ENCODE assay signal across 8 cellular contexts in genomic region chr11:9315078-9315688, GRCh38. TPM values are rescaled to one million over a fixed set of nuclear protein-coding genes. Genes with fewer than 3 reads are reported as not detected.
DNase-seq lines count a peak whose midpoint lies in the region; ATAC-seq and TF ChIP-seq lines count a peak whose summit lies in the region.

No MANE protein-coding gene starts in this region.

- H3K36me3 ChIP-seq in CD8-positive, alpha-beta T cell (ENCODE audit: insufficient read depth, low read length) = no peaks in the 10 kb centered on the region
- H3K36me3 ChIP-seq in mesenchymal stem cell (ENCODE audit: control insufficient read depth in 1 of 2, insufficient read depth in 2 of 2, low read depth in 1 of 2, low read length in 2 of 2) = no peaks in the 10 kb centered on the region
- H3K36me3 ChIP-seq in uterus = no peaks in the 10 kb centered on the region

- H3K27ac ChIP-seq in CD8-positive, alpha-beta T cell (ENCODE audit: low read depth, low read length) = peak overlapping the region; percentile 97
- H3K27ac ChIP-seq in mesenchymal stem cell (ENCODE audit: low read length, poor library complexity, severe bottlenecking) (peak overlapping the region; percentile 89), uterus (peak overlapping the region; percentile 80 to 81)

- H2BK15ac ChIP-seq in mesenchymal stem cell (ENCODE audit: low read depth, poor library complexity, severe bottlenecking) = peak overlapping the region; percentile 77

- peak overlapping the region; percentile 86 for H2AK5ac ChIP-seq in mesenchymal stem cell (ENCODE audit: low read length, severe bottlenecking)

- H3K27me3 Mint-ChIP-seq in CD8-positive, alpha-beta T cell (ENCODE audit: low read depth) = peaks cover 2% of the 10 kb centered on the region
- peaks cover 17% of the 10 kb centered on the region for H3K27me3 Mint-ChIP-seq in brain

- CTCF ChIA-PET in CD8-positive, alpha-beta T cell (lab: Charles Lee) = interaction anchor here (0.6 to 1.1 kb wide), 4 partner anchors 9 to 191 kb away, joined by 3 to 4 read pairs (median 4); no protein-coding TSS in a partner anchor

- no peaks in the 10 kb centered on the region for H3K9me3 ChIP-seq in CD8-positive, alpha-beta T cell (ENCODE audit: low read length)
- H3K9me3 ChIP-seq in mesenchymal stem cell (ENCODE audit: control insufficient read depth, low read length) (no peaks in the 10 kb centered on the region), uterus (no peaks in the 10 kb centered on the region)

- peak overlapping the region; percentile 98 for H3K27ac Mint-ChIP-seq in CD8-positive, alpha-beta T cell
- peak overlapping the region; percentile 97 to 99 (median 98) for H3K27ac Mint-ChIP-seq in brain

- POLR2A ChIA-PET in CD8-positive, alpha-beta T cell (lab: Charles Lee) = interaction anchor here (0.6 to 5.1 kb wide), 5 partner anchors 34 to 258 kb away, joined by 3 to 50 read pairs (median 5); partner anchors contain the start of genes WEE1 and ZNF143

- H2BK120ac ChIP-seq in mesenchymal stem cell (ENCODE audit: low read depth, low read length) = peak overlapping the region; percentile 73

- peak overlapping the region; percentile 87 for H4K91ac ChIP-seq in mesenchymal stem cell (ENCODE audit: low read length)

- intact Hi-C loops in CD8-positive, alpha-beta T cell (cut with DNase I, micrococcal nuclease) = loop anchor here (1.0 to 10.0 kb wide), 8 partner anchors 34 to 630 kb away; partner anchors contain the start of genes AKIP1 (in 1 of the 2), RPL27A (in 1 of the 2), TRIM66 (in 1 of the 2) and WEE1 (in 1 of the 2)
- intact Hi-C loops in uterus (cut with DNase I; ENCODE audit: low total_unique reads) = no loop called here

- no peak overlapping the region for H3K23ac ChIP-seq in mesenchymal stem cell (ENCODE audit: low read length in 2 of 2)

- peak overlapping the region; percentile 99 for H3K4me3 ChIP-seq in CD8-positive, alpha-beta T cell (ENCODE audit: low read depth, low read length)
- peak overlapping the region; percentile 96 for H3K4me3 ChIP-seq in LNCaP clone FGC (ENCODE audit: low read depth, low read length)
- peak overlapping the region in 1 of 2 experiments; percentile 90 for H3K4me3 ChIP-seq in mesenchymal stem cell (ENCODE audit: insufficient read depth in 1 of 2, low read depth in 1 of 2, low read length in 2 of 2)
- H3K4me3 ChIP-seq in uterus = peak overlapping the region; percentile 94 to 96

- WGBS in mesenchymal stem cell = 76% methylated on average over 14 of the region's 16 CpGs

- peak overlapping the region; percentile 71 to 88 for H3K18ac ChIP-seq in mesenchymal stem cell (ENCODE audit: low read depth in 1 of 2, low read length in 2 of 2)

- peak overlapping the region; percentile 96 for H4K8ac ChIP-seq in mesenchymal stem cell (ENCODE audit: low read length)

- peaks cover 20% of the 10 kb centered on the region for H3K36me3 Mint-ChIP-seq in CD8-positive, alpha-beta T cell
- H3K36me3 Mint-ChIP-seq in brain = peaks cover 24% of the 10 kb centered on the region

- H2BK12ac ChIP-seq in mesenchymal stem cell (ENCODE audit: low read length in 2 of 2) = peak overlapping the region; percentile 38 to 70

- no peaks in the 10 kb centered on the region for H3K79me1 ChIP-seq in mesenchymal stem cell (replicated peaks; ENCODE audit: low read length, poor library complexity, severe bottlenecking)

- no peak for DNase-seq in CD8-positive, alpha-beta T cell
- DNase-seq in LNCaP clone FGC (ENCODE audit: low read depth) = no peak
- no peak for DNase-seq in mesenchymal stem cell
- peak in 1 of 2 donors; percentile 17 for DNase-seq in uterus
- DNase-seq in D341Med (ENCODE audit: low spot score) = no peak
- no peak for DNase-seq in NCI-H187 (lab: John Stamatoyannopoulos, UW)

- no peak for TF ChIP-seq CTCF in CD8-positive, alpha-beta T cell (IDR thresholded peaks at IDR 0.05)
- TF ChIP-seq CTCF in LNCaP clone FGC (IDR thresholded peaks at IDR 0.05; ENCODE audit: control insufficient read depth, extremely low read depth, insufficient read depth) = no peak
- no peak for TF ChIP-seq CTCF in brain (conservative IDR thresholded peaks at IDR 0.05)
- no peak for TF ChIP-seq CTCF in uterus (IDR thresholded peaks at IDR 0.05)

- H2BK5ac ChIP-seq in mesenchymal stem cell (ENCODE audit: low read depth, low read length, poor library complexity, severe bottlenecking) = peak overlapping the region; percentile 22

- TF ChIP-seq POLR2A in uterus (IDR thresholded peaks at IDR 0.05) = no peak

- peaks cover 35% of the 10 kb centered on the region for H3K4me1 Mint-ChIP-seq in CD8-positive, alpha-beta T cell (ENCODE audit: low read depth)
- peaks cover 65% of the 10 kb centered on the region for H3K4me1 Mint-ChIP-seq in brain

- peak overlapping the region; percentile 91 for H3K9ac ChIP-seq in mesenchymal stem cell (ENCODE audit: low read length)

- H3K4me2 ChIP-seq in mesenchymal stem cell (ENCODE audit: low read length, poor library complexity, severe bottlenecking) = peak overlapping the region; percentile 57

- H3K14ac ChIP-seq in mesenchymal stem cell (ENCODE audit: low read length in 2 of 2) = peak overlapping the region in 1 of 2 experiments; percentile 13

- H3K9me3 Mint-ChIP-seq in CD8-positive, alpha-beta T cell = no peaks in the 10 kb centered on the region
- peaks cover 0 to 9% (median 5%) of the 10 kb centered on the region in 5 experiments for H3K9me3 Mint-ChIP-seq in brain

- H3K4ac ChIP-seq in mesenchymal stem cell (ENCODE audit: low read depth in 1 of 2, low read length in 2 of 2) = peak overlapping the region; percentile 42 to 90

- peak overlapping the region; percentile 98 for H3K4me3 Mint-ChIP-seq in CD8-positive, alpha-beta T cell
- H3K4me3 Mint-ChIP-seq in brain = peak overlapping the region; percentile 92 to 99 (median 96)

- no peaks in the 10 kb centered on the region for H3K27me3 ChIP-seq in CD8-positive, alpha-beta T cell (ENCODE audit: insufficient read depth, low read length)
- H3K27me3 ChIP-seq in mesenchymal stem cell (ENCODE audit: control insufficient read depth in 1 of 2, insufficient read depth in 1 of 2, low read length in 2 of 2) = no peaks in the 10 kb centered on the region
- H3K27me3 ChIP-seq in uterus = no peaks in the 10 kb centered on the region

- peaks cover 29% of the 10 kb centered on the region for H3K4me1 ChIP-seq in CD8-positive, alpha-beta T cell (ENCODE audit: insufficient read depth, low read length)
- peaks cover 6% of the 10 kb centered on the region for H3K4me1 ChIP-seq in mesenchymal stem cell (ENCODE audit: control insufficient read depth, insufficient read depth, low read depth, low read length)
- H3K4me1 ChIP-seq in uterus = peaks cover 0 to 12% of the 10 kb centered on the region in 2 donors

- peak overlapping the region; percentile 60 for H2AFZ ChIP-seq in mesenchymal stem cell (ENCODE audit: low read depth, low read length)

- no peak for ATAC-seq in CD8-positive, alpha-beta T cell
- ATAC-seq in HG03439 (IDR thresholded peaks at IDR 0.05; ENCODE audit: unreplicated experiment) = no peak

RNA-seq across cellular contexts. Expression of gene TMEM41B, which starts 0.8 kb away (rescaled TPM):
- 10 to 100 TPM; 36.8 TPM for total RNA-seq in CD8-positive, alpha-beta T cell
- 6.1 TPM for polyA plus RNA-seq in brain (ENCODE audit: insufficient read depth, low read depth, low replicate concordance)
- 40.9 TPM for polyA plus RNA-seq in mesenchymal stem cell (2013, experiment 1 of 2)
- polyA plus RNA-seq in mesenchymal stem cell (2013, experiment 2 of 2) = 42.9 TPM
- 10 to 100 TPM; 16.5 to 54.8 (median 24.4) TPM for total RNA-seq in uterus

RNA-seq across cellular contexts. Expression of gene DENND5A, which starts 50.0 kb away (rescaled TPM):
- total RNA-seq in CD8-positive, alpha-beta T cell = 10 to 100 TPM; 78.8 to 81.7 TPM
- 74.1 TPM for polyA plus RNA-seq in brain (ENCODE audit: insufficient read depth, low read depth, low replicate concordance)
- 55.3 TPM for polyA plus RNA-seq in mesenchymal stem cell (2013, experiment 1 of 2)
- polyA plus RNA-seq in mesenchymal stem cell (2013, experiment 2 of 2) = 56.6 TPM
- 100 to 1,000 TPM in 2 of 4 donors, 10 to 100 TPM in 2; 60.0 to 199 (median 99.4) TPM for total RNA-seq in uterus
